In genomic region chr3:15332405-15333098, GRCh38 we compare ENCODE assay signal across 7 cellular contexts. TPM values are rescaled to one million over a fixed set of nuclear protein-coding genes. Genes with fewer than 3 reads are reported as not detected.
DNase-seq lines count a peak whose midpoint lies in the region; ATAC-seq and TF ChIP-seq lines count a peak whose summit lies in the region.

SH3BP5 (minus strand) TSS chr3:15332586; CDS start chr3:15332408, 178 bp downstream.

- H3K36me3 Mint-ChIP-seq in chondrocyte (ENCODE audit: low read depth): peaks cover 4% of the 10 kb centered on the region

- no peaks in the 10 kb centered on the region for H3K9me3 Mint-ChIP-seq in chondrocyte (ENCODE audit: low read depth)

- peaks cover 37% of the 10 kb centered on the region for H3K4me1 Mint-ChIP-seq in chondrocyte (ENCODE audit: low read depth)

- H3K27me3 Mint-ChIP-seq in chondrocyte (ENCODE audit: low read depth): no peaks in the 10 kb centered on the region

- H3K4me3 Mint-ChIP-seq in chondrocyte (ENCODE audit: unreplicated experiment): peak within 1 kb of the TSS; percentile 90

- TF ChIP-seq CTCF in chondrocyte (IDR thresholded peaks at IDR 0.05): peak; percentile 83

- ATAC-seq in GM18502 (IDR thresholded peaks at IDR 0.05; ENCODE audit: poor library complexity, unreplicated experiment) (peak; percentile 79), HG02623 (IDR thresholded peaks at IDR 0.05; ENCODE audit: unreplicated experiment) (peak; percentile 70)

- DNase-seq in NCI-H2029 (lab: John Stamatoyannopoulos, UW): peak; percentile 72
- DNase-seq in activated CD4-positive, CD25-positive, alpha-beta regulatory T cell treated with anti-CD3 and anti-CD28 coated beads, Interleukin-2, amount 50 U/mL, for 72 hours: peak; percentile 82
- no peak for DNase-seq in chondrocyte (ENCODE audit: low spot score)
- DNase-seq in kidney glomerular epithelial cell (lab: John Stamatoyannopoulos, UW): peak; percentile 52
- peak; percentile 23 to 48 for DNase-seq in stimulated activated CD4-positive, alpha-beta T cell treated with anti-CD3 and anti-CD28 coated beads, Interleukin-1b, Interleukin-23, amount 100 ng/mL, for 1 hour (ENCODE audit: low read depth in 2 of 2)

- H3K27ac Mint-ChIP-seq in chondrocyte (ENCODE audit: unreplicated experiment): peak within 1 kb of the TSS; percentile 67

RNA-seq across cellular contexts. Expression of gene SH3BP5, which starts in this region (rescaled TPM):
- 12.2 to 13.5 TPM (median 13.3 TPM) in 3 replicates for total RNA-seq in chondrocyte
